In the genomic region with DNA sequence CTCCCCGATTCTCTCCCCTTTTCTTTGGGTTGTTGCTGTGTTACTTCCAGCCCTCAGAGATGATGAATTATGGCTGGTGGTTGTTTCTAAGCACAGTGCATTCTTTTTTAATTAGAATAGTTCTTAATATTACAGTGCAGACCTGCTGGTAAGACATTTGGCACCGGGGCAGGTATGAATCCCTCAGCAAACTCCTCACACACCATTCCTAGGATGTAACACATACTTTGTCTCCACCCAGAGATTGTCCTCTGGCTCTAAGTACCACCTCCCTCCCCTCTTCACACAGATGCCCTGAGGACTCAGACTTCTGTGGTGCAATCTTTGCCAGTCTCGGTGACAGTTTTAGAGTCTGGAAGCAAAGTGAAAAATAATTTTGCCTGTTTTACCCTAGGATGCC, we compare ENCODE assay signal across 22 cellular contexts.
A peak's percentile ranks its signal among the peaks of the same experiment; 100 is the strongest.
DNase-seq lines count a peak whose midpoint lies in the region; ATAC-seq and TF ChIP-seq lines count a peak whose summit lies in the region.
"Had no signal": no experiment of that assay in that cellular context is flagged by ENCODE, and none has a peak within 500 bp of the region (broad histone marks: within the 10 kb centered on the region; RNA-seq: fewer than 3 reads in every experiment).

No MANE protein-coding gene starts in this region.

- H3K9me3 ChIP-seq in PC-3 (ENCODE audit: low read length) = no peaks in the 10 kb centered on the region
- no peaks in the 10 kb centered on the region for H3K9me3 ChIP-seq in mammary epithelial cell (replicated peaks; ENCODE audit: insufficient read depth, low read length)
- H3K9me3 ChIP-seq: MG63, SJCRH30 had no signal

- H3K9ac ChIP-seq in PC-3 (ENCODE audit: low read length) (no peak overlapping the region), mammary epithelial cell (ENCODE audit: insufficient read depth, low read length) (no peak overlapping the region)

- WGBS in mammary epithelial cell (ENCODE audit: low coverage, missing lambda C conversion rate) = 3% methylated on average over 3 of the region's 3 CpGs

- no peaks in the 10 kb centered on the region for H3K79me2 ChIP-seq in PC-3 (ENCODE audit: low read length)
- no peaks in the 10 kb centered on the region for H3K79me2 ChIP-seq in mammary epithelial cell (ENCODE audit: insufficient read depth, low read length)

- no peaks in the 10 kb centered on the region for H3K9me3 Mint-ChIP-seq in activated T-cell treated with anti-CD3 and anti-CD28 coated beads, Interleukin-2, amount 50 U/mL, for 4 hours

- intact Hi-C loops in PC-3 (cut with micrococcal nuclease) (no loop called here), mammary epithelial cell (cut with micrococcal nuclease) (no loop called here)

- CTCF ChIA-PET in PC-3 (lab: Charles Lee) = no interaction called here
- CTCF ChIA-PET in mammary epithelial cell (lab: Charles Lee; ENCODE audit: low non-redundant PET) = no interaction called here

- in situ Hi-C loops in mammary epithelial cell (cut with MboI; ENCODE audit: low sequenced_read_pairs in 2 of 2) (no loop called here), brain microvascular endothelial cell (cut with HindIII; ENCODE audit: low pct_ligation_motif_present, low sequenced_read_pairs) (no loop called here)

- POLR2A ChIA-PET in PC-3 (lab: Charles Lee; ENCODE audit: unreplicated experiment) = no interaction called here

- no peaks in the 10 kb centered on the region for H3K36me3 Mint-ChIP-seq in activated T-cell treated with anti-CD3 and anti-CD28 coated beads, Interleukin-2, amount 50 U/mL, for 4 hours (ENCODE audit: insufficient read depth)
- H3K36me3 Mint-ChIP-seq: CD8-positive, alpha-beta memory T cell; IgD-negative memory B cell had no signal

- peaks cover 16% of the 10 kb centered on the region for H3K4me1 ChIP-seq in PC-3 (ENCODE audit: insufficient read depth, low read length)
- peaks cover 5% of the 10 kb centered on the region for H3K4me1 ChIP-seq in mammary epithelial cell (ENCODE audit: insufficient read depth, low read length)
- H3K4me1 ChIP-seq: SJCRH30 had no signal

- dilution Hi-C loops in mammary epithelial cell (cut with HindIII; ENCODE audit: low sequenced_read_pairs) = no loop called here

- H2AFZ ChIP-seq in PC-3 (ENCODE audit: low read length) = no peak overlapping the region
- no peak overlapping the region for H2AFZ ChIP-seq in mammary epithelial cell (ENCODE audit: low read depth, low read length)

- H3K4me3 Mint-ChIP-seq in activated T-cell treated with anti-CD3 and anti-CD28 coated beads, Interleukin-2, amount 50 U/mL, for 4 hours = no peak overlapping the region
- H3K4me3 Mint-ChIP-seq: CD8-positive, alpha-beta memory T cell; IgD-negative memory B cell had no signal

- DNase-seq in AG08395 (ENCODE audit: low spot score) = peak; percentile 56
- peak; percentile 21 for DNase-seq in GM04504 (ENCODE audit: low read depth)
- DNase-seq in PC-3 = peak; percentile 20
- DNase-seq in mammary epithelial cell = peak; percentile 11
- DNase-seq in activated T-cell treated with anti-CD3 and anti-CD28 coated beads, Interleukin-2, amount 50 U/mL, for 4 hours = no peak
- no peak for DNase-seq in brain microvascular endothelial cell
- DNase-seq in NCI-H2107 treated with DMSO at 0.1 percent for 48 hours (lab: John Stamatoyannopoulos, UW; ENCODE audit: unreplicated experiment) = no peak
- no peak for DNase-seq in activated CD4-positive, alpha-beta T cell treated with anti-CD3 and anti-CD28 coated beads, Interleukin-2, amount 50 U/mL, for 1 hour
- DNase-seq: ACHN; Calu3; CD8-positive, alpha-beta memory T cell; DMS153; GDM1; MG63; NCI-H1048; NCI-H1417 treated with DMSO at 0.1 percent for 48 hours; NCI-H187; SJCRH30 had no signal

- H3K4me3 ChIP-seq in PC-3 (ENCODE audit: low read length) (no peak overlapping the region), mammary epithelial cell (replicated peaks in 1 of 3; ENCODE audit: insufficient read depth in 1 of 3, low read depth in 2 of 3, low read length in 3 of 3) (no peak overlapping the region), brain microvascular endothelial cell (ENCODE audit: low read depth, low read length) (no peak overlapping the region)
- H3K4me3 ChIP-seq: MG63, SJCRH30 had no signal

- BruUV-seq in PC-3 (replicated peaks; lab: Mats Ljungman, UMichigan) = no TSS peak
- no TSS peak for BruUV-seq in mammary epithelial cell (replicated peaks; lab: Mats Ljungman, UMichigan)

- H3K9me2 ChIP-seq in PC-3 (replicated peaks; ENCODE audit: low read length) = peaks cover 9% of the 10 kb centered on the region; the same call in 1 of the 2 replicates

- no peaks in the 10 kb centered on the region for H4K20me1 ChIP-seq in PC-3 (ENCODE audit: low read length)
- no peaks in the 10 kb centered on the region for H4K20me1 ChIP-seq in mammary epithelial cell (ENCODE audit: insufficient read depth, low read length)

- H3K4me2 ChIP-seq in PC-3 (ENCODE audit: low read length) (no peak overlapping the region), mammary epithelial cell (ENCODE audit: insufficient read depth, low read depth, low read length) (no peak overlapping the region)

- H3F3A ChIP-seq in PC-3 (ENCODE audit: low read length, unreplicated experiment) = no peaks in the 10 kb centered on the region

- TF ChIP-seq CTCF in PC-3 (conservative IDR thresholded peaks at IDR 0.05; ENCODE audit: low read depth, low read length) (no peak), mammary epithelial cell (conservative IDR thresholded peaks at IDR 0.05 in 1 of 2, IDR thresholded peaks at IDR 0.05 in 1 of 2; ENCODE audit: extremely low read depth in 1 of 2, insufficient read depth in 1 of 2, low read depth in 1 of 2, low read length in 2 of 2) (no peak), brain microvascular endothelial cell (IDR thresholded peaks at IDR 0.05; ENCODE audit: low read depth, low read length, missing control alignments) (no peak)

- no peaks in the 10 kb centered on the region for H3K36me3 ChIP-seq in PC-3 (ENCODE audit: low read depth, low read length)
- H3K36me3 ChIP-seq in mammary epithelial cell (ENCODE audit: insufficient read depth, low read length) = no peaks in the 10 kb centered on the region
- H3K36me3 ChIP-seq in brain microvascular endothelial cell (replicated peaks) = no peaks in the 10 kb centered on the region
- H3K36me3 ChIP-seq: MG63, SJCRH30 had no signal

- H3K27ac ChIP-seq in PC-3 (ENCODE audit: low read length) (no peak overlapping the region), mammary epithelial cell (ENCODE audit: insufficient read depth, low read depth, low read length) (no peak overlapping the region), brain microvascular endothelial cell (no peak overlapping the region)
- H3K27ac ChIP-seq: 22Rv1, C4-2B, SJCRH30 had no signal

- no peaks in the 10 kb centered on the region for H3K27me3 ChIP-seq in PC-3 (ENCODE audit: low read length)
- H3K27me3 ChIP-seq in mammary epithelial cell (ENCODE audit: insufficient read depth, low read length) = no peaks in the 10 kb centered on the region
- no peaks in the 10 kb centered on the region for H3K27me3 ChIP-seq in brain microvascular endothelial cell (replicated peaks)
- H3K27me3 ChIP-seq: MG63, SJCRH30 had no signal

- peaks cover 1% of the 10 kb centered on the region for H3K27me3 Mint-ChIP-seq in activated T-cell treated with anti-CD3 and anti-CD28 coated beads, Interleukin-2, amount 50 U/mL, for 4 hours (ENCODE audit: low read depth)
- H3K27me3 Mint-ChIP-seq: IgD-negative memory B cell had no signal

- no peak for ATAC-seq in PC-3
- no peak for ATAC-seq in activated T-cell treated with anti-CD3 and anti-CD28 coated beads, Interleukin-2, amount 50 U/mL, for 4 hours
- ATAC-seq: Panc1 had no signal

- H3K4me1 Mint-ChIP-seq in activated T-cell treated with anti-CD3 and anti-CD28 coated beads, Interleukin-2, amount 50 U/mL, for 4 hours (ENCODE audit: low read depth) = no peaks in the 10 kb centered on the region
- H3K4me1 Mint-ChIP-seq: CD8-positive, alpha-beta memory T cell had no signal

Comparison
In these comparisons a context has a peak if more than half of its experiments do, and no peak if none do; other contexts are left out.
1. DNase-seq: peak in AG08395 (single experiment), GM04504 (single experiment), PC-3 (single experiment) and mammary epithelial cell (single experiment); none in activated T-cell treated with anti-CD3 and anti-CD28 coated beads, Interleukin-2, amount 50 U/mL, for 4 hours (single experiment), brain microvascular endothelial cell (single experiment), NCI-H2107 treated with DMSO at 0.1 percent for 48 hours (single experiment) and activated CD4-positive, alpha-beta T cell treated with anti-CD3 and anti-CD28 coated beads, Interleukin-2, amount 50 U/mL, for 1 hour (single experiment).